In genomic region chr11:68942090-68942620, GRCh38 we compare ENCODE assay signal across 22 cellular contexts. TPM values are rescaled to one million over a fixed set of nuclear protein-coding genes. Genes with fewer than 3 reads are reported as not detected.
A peak's percentile ranks its signal among the peaks of the same experiment; 100 is the strongest.
DNase-seq lines count a peak whose midpoint lies in the region; ATAC-seq and TF ChIP-seq lines count a peak whose summit lies in the region.
"Had no signal": no experiment of that assay in that cellular context is flagged by ENCODE, and none has a peak within 500 bp of the region (broad histone marks: within the 10 kb centered on the region; RNA-seq: fewer than 3 reads in every experiment).

No MANE protein-coding gene starts in this region.

- ATAC-seq in Right ventricle myocardium inferior (no peak), aorta (ENCODE audit: low FRiP score) (peak; percentile 3)
- ATAC-seq in activated T-cell treated with anti-CD3 and anti-CD28 coated beads, Interleukin-2, amount 50 U/mL, for 72 hours (replicated peaks in 1 of 2): no peak
- ATAC-seq: T-cell had no signal

- H3K27ac ChIP-seq in right atrium auricular region (peak overlapping the region; percentile 11 to 36), rectal smooth muscle tissue (ENCODE audit: low read depth, low read length) (peak overlapping the region; percentile 99), aorta (ENCODE audit: low read depth in 1 of 2, low read length in 2 of 2) (peak overlapping the region; percentile 90 to 98)
- H3K27ac ChIP-seq: brain microvascular endothelial cell had no signal

- intact Hi-C loops in Right ventricle myocardium inferior (cut with DNase I) (no loop called here), aorta (cut with DNase I) (loop anchor here in 1 of 2 donors (5.0 kb wide), 1 partner anchor 70 kb away; the partner anchor contains the start of gene MRGPRF)

- no peaks in the 10 kb centered on the region for H3K4me1 Mint-ChIP-seq in activated T-cell treated with anti-CD3 and anti-CD28 coated beads, Interleukin-2, amount 50 U/mL, for 72 hours (ENCODE audit: low read depth)
- H3K4me1 Mint-ChIP-seq: activated naive CD4-positive, alpha-beta T cell treated with anti-CD3 and anti-CD28 coated beads, Interleukin-2, amount 50 U/mL, for 24 hours; CD4-positive, CD25-positive, alpha-beta regulatory T cell; T-cell had no signal

- H3K27me3 Mint-ChIP-seq in activated T-cell treated with anti-CD3 and anti-CD28 coated beads, Interleukin-2, amount 50 U/mL, for 72 hours (ENCODE audit: low read depth): no peaks in the 10 kb centered on the region
- H3K27me3 Mint-ChIP-seq: activated naive CD4-positive, alpha-beta T cell treated with anti-CD3 and anti-CD28 coated beads, Interleukin-2, amount 50 U/mL, for 24 hours; CD4-positive, CD25-positive, alpha-beta regulatory T cell; T-cell had no signal

- H3K9me3 Mint-ChIP-seq in activated T-cell treated with anti-CD3 and anti-CD28 coated beads, Interleukin-2, amount 50 U/mL, for 72 hours: no peaks in the 10 kb centered on the region
- H3K9me3 Mint-ChIP-seq: activated naive CD4-positive, alpha-beta T cell treated with anti-CD3 and anti-CD28 coated beads, Interleukin-2, amount 50 U/mL, for 24 hours; CD4-positive, CD25-positive, alpha-beta regulatory T cell; T-cell had no signal

- H3K9ac ChIP-seq in rectal smooth muscle tissue (ENCODE audit: low read length): no peak overlapping the region

- H3K27ac Mint-ChIP-seq in activated T-cell treated with anti-CD3 and anti-CD28 coated beads, Interleukin-2, amount 50 U/mL, for 72 hours: no peak overlapping the region
- H3K27ac Mint-ChIP-seq: activated naive CD4-positive, alpha-beta T cell treated with anti-CD3 and anti-CD28 coated beads, Interleukin-2, amount 50 U/mL, for 24 hours; T-cell had no signal

- no peak overlapping the region for H3K4me3 Mint-ChIP-seq in activated T-cell treated with anti-CD3 and anti-CD28 coated beads, Interleukin-2, amount 50 U/mL, for 72 hours
- H3K4me3 Mint-ChIP-seq: activated naive CD4-positive, alpha-beta T cell treated with anti-CD3 and anti-CD28 coated beads, Interleukin-2, amount 50 U/mL, for 24 hours; CD4-positive, CD25-positive, alpha-beta regulatory T cell; T-cell had no signal

- H3K36me3 Mint-ChIP-seq in activated T-cell treated with anti-CD3 and anti-CD28 coated beads, Interleukin-2, amount 50 U/mL, for 72 hours (ENCODE audit: insufficient read depth in 2 of 2): peaks cover 0 to 4% of the 10 kb centered on the region in 2 donors

- peaks cover 0 to 21% of the 10 kb centered on the region in 2 donors for H3K4me1 ChIP-seq in right atrium auricular region
- H3K4me1 ChIP-seq in rectal smooth muscle tissue (ENCODE audit: control insufficient read depth, insufficient read depth, low read length): peaks cover 53% of the 10 kb centered on the region
- H3K4me1 ChIP-seq in aorta (ENCODE audit: control insufficient read depth in 1 of 2, insufficient read depth in 2 of 2, low read length in 2 of 2): no peaks in the 10 kb centered on the region

- no peaks in the 10 kb centered on the region for H3K27me3 ChIP-seq in right atrium auricular region
- no peaks in the 10 kb centered on the region for H3K27me3 ChIP-seq in rectal smooth muscle tissue (ENCODE audit: control insufficient read depth, insufficient read depth, low read length)
- no peaks in the 10 kb centered on the region for H3K27me3 ChIP-seq in aorta (ENCODE audit: control insufficient read depth in 1 of 2, insufficient read depth in 2 of 2, low read length in 1 of 2)
- H3K27me3 ChIP-seq: brain microvascular endothelial cell, upper lobe of left lung had no signal

- H3K4me3 ChIP-seq in right atrium auricular region: no peak overlapping the region
- no peak overlapping the region for H3K4me3 ChIP-seq in rectal smooth muscle tissue (ENCODE audit: low read length)
- no peak overlapping the region for H3K4me3 ChIP-seq in aorta (ENCODE audit: low read length in 2 of 2)
- H3K4me3 ChIP-seq: upper lobe of left lung had no signal

- WGBS in aorta, 2 donors: 21 to 31% methylated on average over 11 of the region's 11 CpGs

- DNase-seq in right atrium auricular region (ENCODE audit: low spot score) (no peak), Right ventricle myocardium inferior (ENCODE audit: missing footprints) (no peak), fibroblast of gingiva (ENCODE audit: low read depth) (peak; percentile 70), aorta (no peak), globus pallidus (ENCODE audit: low spot score) (no peak), cerebellar cortex (ENCODE audit: low spot score) (no peak)
- DNase-seq in activated T-cell treated with anti-CD3 and anti-CD28 coated beads, Interleukin-2, amount 50 U/mL, for 72 hours: no peak
- DNase-seq: brain microvascular endothelial cell; CD4-positive, CD25-positive, alpha-beta regulatory T cell; effector CD4-positive, alpha-beta T cell; midbrain; NCI-H1436; SHP77; stimulated activated CD4-positive, alpha-beta T cell treated with anti-CD3 and anti-CD28 coated beads, Interleukin-4, amount 100 ng/mL, for 24 hours; T-cell had no signal

- H3K36me3 ChIP-seq in right atrium auricular region (peaks cover 30% of the 10 kb centered on the region), rectal smooth muscle tissue (ENCODE audit: control insufficient read depth, insufficient read depth, low read length) (peaks cover 18% of the 10 kb centered on the region), aorta (ENCODE audit: control insufficient read depth in 1 of 2, insufficient read depth in 2 of 2, low read length in 1 of 2) (peaks cover 0 to 3% of the 10 kb centered on the region in 2 donors)

- H3K9me3 ChIP-seq in right atrium auricular region (no peaks in the 10 kb centered on the region), aorta (ENCODE audit: control insufficient read depth, low read length) (no peaks in the 10 kb centered on the region)
- H3K9me3 ChIP-seq: upper lobe of left lung had no signal

- TF ChIP-seq CTCF in right atrium auricular region (IDR thresholded peaks at IDR 0.05): no peak

RNA-seq across cellular contexts. Expression of gene IGHMBP2, which starts 38.5 kb away (rescaled TPM):
- total RNA-seq in right atrium auricular region: 1 to 10 TPM; 8.5 to 8.8 TPM
- 13.8 TPM for total RNA-seq in Right ventricle myocardium inferior
- total RNA-seq in aorta: 10 to 100 TPM; 24.6 to 33.6 TPM
- polyA plus RNA-seq in aorta: 10 to 100 TPM in 1 of 2 donors, 1 to 10 TPM in 1; 5.6 to 64.7 TPM
- 10 to 100 TPM; 29.2 to 40.6 TPM for total RNA-seq in activated T-cell treated with anti-CD3 and anti-CD28 coated beads, Interleukin-2, amount 50 U/mL, for 72 hours

RNA-seq across cellular contexts. Expression of gene MRPL21, which starts 38.5 kb away (rescaled TPM):
- total RNA-seq in right atrium auricular region (10 to 100 TPM; 63.2 to 87.3 TPM), Right ventricle myocardium inferior (120 TPM), aorta (10 to 100 TPM; 31.7 to 37.0 TPM)
- polyA plus RNA-seq in aorta: 10 to 100 TPM; 51.7 to 69.7 TPM
- 10 to 100 TPM; 56.4 to 74.0 TPM for total RNA-seq in activated T-cell treated with anti-CD3 and anti-CD28 coated beads, Interleukin-2, amount 50 U/mL, for 72 hours

RNA-seq across cellular contexts. Expression of gene MRGPRD, which starts 38.6 kb away (rescaled TPM):
- total RNA-seq in right atrium auricular region: not detected
- not detected for total RNA-seq in Right ventricle myocardium inferior
- under 1 TPM in 1 of 2 donors, not detected in 1; 0.49 TPM for total RNA-seq in aorta
- polyA plus RNA-seq in aorta: not detected
- not detected for total RNA-seq in activated T-cell treated with anti-CD3 and anti-CD28 coated beads, Interleukin-2, amount 50 U/mL, for 72 hours
- total RNA-seq: CD4-positive, CD25-positive, alpha-beta regulatory T cell; fibroblast of lung; kidney epithelial cell; M059J; NCI-H460; T-cell; upper lobe of left lung had no signal
- polyA plus RNA-seq: fibroblast of lung had no signal

Comparison
In these comparisons a context has a peak if more than half of its experiments do, and no peak if none do; other contexts are left out.
1. H3K27ac ChIP-seq: peak in every context shown above with its lines; median percentile 99 in rectal smooth muscle tissue; 94 in aorta; 24 in right atrium auricular region.